ENCODE assay signal across 22 cellular contexts in the genomic region with DNA sequence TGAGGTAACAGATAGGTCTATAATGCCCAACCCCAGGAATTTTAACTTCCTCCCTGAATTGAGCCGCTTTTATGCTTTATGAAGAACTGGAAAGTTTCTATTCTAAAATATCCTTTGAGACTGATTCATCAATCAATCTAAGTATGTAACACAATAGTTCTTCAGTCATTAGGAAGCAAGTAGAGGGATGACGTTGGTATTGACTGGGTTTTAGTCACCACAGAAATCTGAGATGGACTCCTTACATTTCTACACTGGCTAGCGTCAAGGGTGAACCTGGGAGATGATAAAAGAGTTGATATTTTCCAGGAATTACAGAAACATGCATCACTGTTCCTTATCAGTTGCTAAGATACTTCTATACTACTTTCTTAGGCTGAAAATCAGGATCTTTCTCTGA.
DNase-seq lines count a peak whose midpoint lies in the region; ATAC-seq and TF ChIP-seq lines count a peak whose summit lies in the region.
"Had no signal": no experiment of that assay in that cellular context is flagged by ENCODE, and none has a peak within 500 bp of the region (broad histone marks: within the 10 kb centered on the region; RNA-seq: fewer than 3 reads in every experiment).

No MANE protein-coding gene starts in this region.

- CTCF ChIA-PET in PC-3 (lab: Charles Lee) = no interaction called here

- no peak overlapping the region for H2AFZ ChIP-seq in PC-3 (ENCODE audit: low read length)

- H3K27ac ChIP-seq in PC-3 (ENCODE audit: low read length) (no peak overlapping the region), ascending aorta (peak overlapping the region; percentile 58 to 67), thoracic aorta (peak overlapping the region; percentile 26 to 66)
- H3K27ac ChIP-seq: C4-2B, Peyer's patch had no signal

- no peaks in the 10 kb centered on the region for H3K9me3 ChIP-seq in PC-3 (ENCODE audit: low read length)
- H3K9me3 ChIP-seq in ascending aorta = no peaks in the 10 kb centered on the region
- H3K9me3 ChIP-seq in thoracic aorta = no peaks in the 10 kb centered on the region
- H3K9me3 ChIP-seq: Peyer's patch had no signal

- H3K9me2 ChIP-seq in PC-3 (replicated peaks; ENCODE audit: low read length) = no peaks in the 10 kb centered on the region

- H3K36me3 ChIP-seq in PC-3 (ENCODE audit: low read depth, low read length) (no peaks in the 10 kb centered on the region), ascending aorta (peaks cover 2 to 15% of the 10 kb centered on the region in 2 donors), thoracic aorta (peaks cover 3% of the 10 kb centered on the region)
- H3K36me3 ChIP-seq: Peyer's patch had no signal

- no peaks in the 10 kb centered on the region for H4K20me1 ChIP-seq in PC-3 (ENCODE audit: low read length)

- intact Hi-C loops in PC-3 (cut with micrococcal nuclease) (no loop called here), ascending aorta (cut with DNase I) (no loop called here)

- POLR2A ChIA-PET in PC-3 (lab: Charles Lee; ENCODE audit: unreplicated experiment) = no interaction called here

- H3F3A ChIP-seq in PC-3 (ENCODE audit: low read length, unreplicated experiment) = no peaks in the 10 kb centered on the region

- H3K9ac ChIP-seq in PC-3 (ENCODE audit: low read length) = no peak overlapping the region

- no peak overlapping the region for H3K4me2 ChIP-seq in PC-3 (ENCODE audit: low read length)

- H3K4me3 ChIP-seq in PC-3 (ENCODE audit: low read length) = no peak overlapping the region
- H3K4me3 ChIP-seq in ascending aorta = no peak overlapping the region
- no peak overlapping the region for H3K4me3 ChIP-seq in thoracic aorta
- H3K4me3 ChIP-seq: Peyer's patch had no signal

- no TSS peak for BruUV-seq in PC-3 (replicated peaks; lab: Mats Ljungman, UMichigan)

- DNase-seq in PC-3 (peak; percentile 5), ascending aorta (ENCODE audit: low spot score in 2 of 2) (no peak), fibroblast of peridontal ligament (ENCODE audit: extremely low read depth) (peak; percentile 13), thoracic aorta (ENCODE audit: low spot score) (no peak), T1000 (lab: John Stamatoyannopoulos, UW) (no peak), NCI-H526 treated with DMSO at 0.1 percent for 48 hours (lab: John Stamatoyannopoulos, UW) (no peak), OCI-M1 (lab: John Stamatoyannopoulos, UW) (no peak)
- DNase-seq: CD8-positive, alpha-beta T cell; DMS79 treated with DMSO at 0.1 percent for 48 hours; GF-D8; Kasumi-1; NCI-H1105; NCI-H146; NCI-H1930; NCI-H2107; NCI-H446 treated with DMSO at 0.1 percent for 48 hours; NCI-H526; Peyer's patch; SIG-M5; T-cell had no signal

- ATAC-seq in PC-3 (no peak), thoracic aorta (ENCODE audit: insufficient number of reproducible peaks, low FRiP score, low read depth) (no peak)
- ATAC-seq: CD8-positive, alpha-beta T cell; HCT116; T-cell had no signal

- TF ChIP-seq CTCF in PC-3 (conservative IDR thresholded peaks at IDR 0.05; ENCODE audit: low read depth, low read length) = no peak
- TF ChIP-seq CTCF in ascending aorta (IDR thresholded peaks at IDR 0.05) = no peak
- no peak for TF ChIP-seq CTCF in thoracic aorta (IDR thresholded peaks at IDR 0.05)

- H3K27me3 ChIP-seq in PC-3 (ENCODE audit: low read length) (no peaks in the 10 kb centered on the region), ascending aorta (no peaks in the 10 kb centered on the region), thoracic aorta (replicated peaks; ENCODE audit: insufficient read depth) (no peaks in the 10 kb centered on the region)
- H3K27me3 ChIP-seq: Peyer's patch had no signal

- no peaks in the 10 kb centered on the region for H3K79me2 ChIP-seq in PC-3 (ENCODE audit: low read length)

- H3K4me1 ChIP-seq in PC-3 (ENCODE audit: insufficient read depth, low read length) (no peaks in the 10 kb centered on the region), ascending aorta (peaks cover 0 to 13% of the 10 kb centered on the region in 2 donors), thoracic aorta (ENCODE audit: control insufficient read depth in 1 of 2, low read depth in 2 of 2) (peaks cover 16 to 29% of the 10 kb centered on the region in 2 donors)
- H3K4me1 ChIP-seq: Peyer's patch had no signal

Comparison
In these comparisons a context has a peak if more than half of its experiments do, and no peak if none do; other contexts are left out.
1. DNase-seq: peak in PC-3 (single experiment) and fibroblast of peridontal ligament (single experiment); none in ascending aorta (0 of 2), thoracic aorta (single experiment), T1000 (single experiment), NCI-H526 treated with DMSO at 0.1 percent for 48 hours (single experiment) and OCI-M1 (single experiment).